Comparison of ENCODE assay signal across 16 cellular contexts in the genomic region with DNA sequence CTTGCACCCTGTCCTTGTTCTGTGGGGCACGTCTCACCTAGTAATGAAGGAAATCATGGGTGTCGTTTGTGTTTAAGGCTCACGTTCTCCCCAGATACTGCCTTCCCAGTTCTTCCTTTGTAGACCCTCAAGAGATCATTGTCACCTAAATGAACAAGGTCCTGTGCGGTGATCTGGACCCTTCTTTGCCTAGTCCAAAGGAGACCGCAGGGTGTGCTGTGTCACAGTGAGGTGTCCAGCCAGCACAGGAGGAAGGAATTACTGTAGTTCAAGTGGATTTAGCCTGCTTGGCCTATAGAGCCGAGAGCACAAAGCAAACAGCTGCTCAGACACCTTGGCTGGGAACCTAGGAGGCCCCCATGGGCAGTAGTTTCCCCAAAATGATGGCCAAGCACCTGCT.
"Had no signal": no experiment of that assay in that cellular context is flagged by ENCODE, and none has a peak within 500 bp of the region (broad histone marks: within the 10 kb centered on the region; RNA-seq: fewer than 3 reads in every experiment).

No MANE protein-coding gene starts in this region.

- H3K9me3 ChIP-seq: neutrophil, sigmoid colon, stomach had no signal

- H3K4me1 ChIP-seq: sigmoid colon, stomach had no signal

- H3K27ac ChIP-seq: foreskin keratinocyte, neutrophil, sigmoid colon, stomach had no signal

- ATAC-seq: foreskin keratinocyte; left colon; naive thymus-derived CD4-positive, alpha-beta T cell had no signal

- H3K27ac Mint-ChIP-seq: naive thymus-derived CD4-positive, alpha-beta T cell had no signal

- H3K27me3 ChIP-seq: sigmoid colon had no signal

- H3K4me3 Mint-ChIP-seq: naive thymus-derived CD4-positive, alpha-beta T cell had no signal

- FAIRE-seq: colon, endothelial cell of umbilical vein, urothelium cell line had no signal

- H3K36me3 ChIP-seq: neutrophil, sigmoid colon, stomach had no signal

- DNase-seq: dermis blood vessel endothelial cell; erythroblast; foreskin keratinocyte; left colon; naive thymus-derived CD4-positive, alpha-beta T cell; sigmoid colon; stimulated activated CD4-positive, alpha-beta T cell treated with anti-CD3 and anti-CD28 coated beads, Interleukin-2, amount 100 ng/mL, for 24 hours; stimulated activated CD4-positive, alpha-beta T cell treated with anti-CD3 and anti-CD28 coated beads, Interleukin-4, amount 100 ng/mL, for 4 hours; stimulated activated naive CD4-positive, alpha-beta T cell; stomach; trophoblast cell had no signal

- H3K36me3 Mint-ChIP-seq: naive thymus-derived CD4-positive, alpha-beta T cell had no signal

- H3K4me3 ChIP-seq: sigmoid colon, skin epidermis, stomach had no signal
